16 cellular contexts compared by ENCODE assay signal in genomic region chr5:79002374-79002773, GRCh38.
"Had no signal": no experiment of that assay in that cellular context is flagged by ENCODE, and none has a peak within 500 bp of the region (broad histone marks: within the 10 kb centered on the region; RNA-seq: fewer than 3 reads in every experiment).

No MANE protein-coding gene starts in this region.

- H3K4me1 ChIP-seq: esophagus squamous epithelium, foreskin keratinocyte, suprapubic skin, vagina had no signal

- H3K27me3 ChIP-seq: esophagus squamous epithelium, suprapubic skin, vagina had no signal

- H3K4me3 ChIP-seq: esophagus squamous epithelium, lung, skin epidermis, suprapubic skin, vagina had no signal

- H3K9me3 ChIP-seq: esophagus squamous epithelium, suprapubic skin, vagina had no signal

- DNase-seq: activated CD4-positive, alpha-beta T cell treated with anti-CD3 and anti-CD28 coated beads, Interleukin-2, amount 50 U/mL, for 4 hours; activated effector memory CD4-positive, alpha-beta T cell treated with anti-CD3 and anti-CD28 coated beads, Interleukin-2, amount 50 U/mL, for 16 hours; activated T-cell treated with anti-CD3 and anti-CD28 coated beads, Interleukin-2, amount 50 U/mL, for 72 hours; effector CD8-positive, alpha-beta T cell; esophagus squamous epithelium; foreskin keratinocyte; glutamatergic neuron; stimulated activated CD4-positive, alpha-beta T cell treated with anti-CD3 and anti-CD28 coated beads, Interleukin-15, amount 100 ng/mL, for 24 hours; stimulated activated CD4-positive, alpha-beta T cell treated with anti-CD3 and anti-CD28 coated beads, Interleukin-2, amount 100 ng/mL, for 48 hours; stimulated activated naive CD8-positive, alpha-beta T cell treated with anti-CD3 and anti-CD28 coated beads, Interleukin-15, amount 100 ng/mL, for 72 hours; trophoblast cell had no signal

- H3K36me3 ChIP-seq: esophagus squamous epithelium, suprapubic skin, vagina had no signal

- H3K27ac ChIP-seq: esophagus squamous epithelium, foreskin keratinocyte, skin epidermis, suprapubic skin, vagina had no signal

- ATAC-seq: activated T-cell treated with anti-CD3 and anti-CD28 coated beads, Interleukin-2, amount 50 U/mL, for 72 hours; foreskin keratinocyte; left lobe of liver; stimulated activated naive CD8-positive, alpha-beta T cell treated with anti-CD3 and anti-CD28 coated beads, Interleukin-15, amount 100 ng/mL, for 72 hours had no signal
